In the genomic region with DNA sequence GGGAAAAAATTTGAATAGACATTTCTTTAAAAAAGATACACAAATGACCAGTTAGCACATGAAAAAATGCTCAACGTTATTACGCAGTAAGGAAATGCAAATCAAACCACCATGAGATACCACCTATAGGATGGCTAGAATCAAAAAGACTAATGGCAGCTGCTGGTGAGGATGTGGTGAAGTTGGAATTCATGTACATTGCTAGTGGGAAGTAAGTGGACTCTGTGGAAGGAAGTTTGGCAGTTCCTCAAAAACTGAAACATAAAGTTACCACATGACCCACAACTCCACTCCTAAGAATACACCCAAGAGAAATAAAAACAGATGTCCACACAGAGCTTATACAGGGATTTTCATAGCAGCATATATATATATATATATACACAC, we compare ENCODE assay signal across 13 cellular contexts. TPM values are rescaled to one million over a fixed set of nuclear protein-coding genes. Genes with fewer than 3 reads are reported as not detected.
DNase-seq lines count a peak whose midpoint lies in the region; ATAC-seq and TF ChIP-seq lines count a peak whose summit lies in the region.
"Had no signal": no experiment of that assay in that cellular context is flagged by ENCODE, and none has a peak within 500 bp of the region (broad histone marks: within the 10 kb centered on the region; RNA-seq: fewer than 3 reads in every experiment).

No MANE protein-coding gene starts in this region.

- H3K27ac ChIP-seq in vagina: peak overlapping the region; percentile 11
- H3K27ac ChIP-seq in aorta (ENCODE audit: low read depth in 1 of 2, low read length in 2 of 2): no peak overlapping the region
- H3K27ac ChIP-seq: esophagus muscularis mucosa had no signal

- TF ChIP-seq POLR2A in vagina (IDR thresholded peaks at IDR 0.05): no peak

- no peak overlapping the region for H3K4me3 Mint-ChIP-seq in activated naive CD8-positive, alpha-beta T cell
- no peak overlapping the region for H3K4me3 Mint-ChIP-seq in activated naive CD8-positive, alpha-beta T cell treated with anti-CD3 and anti-CD28 coated beads, Interleukin-2, amount 50 U/mL, for 24 hours

- intact Hi-C loops in vagina (cut with DNase I): no loop called here
- intact Hi-C loops in aorta (cut with DNase I): no loop called here

- H3K4me1 Mint-ChIP-seq in activated naive CD8-positive, alpha-beta T cell (ENCODE audit: low read depth): peaks cover 74% of the 10 kb centered on the region
- peaks cover 73% of the 10 kb centered on the region for H3K4me1 Mint-ChIP-seq in activated naive CD8-positive, alpha-beta T cell treated with anti-CD3 and anti-CD28 coated beads, Interleukin-2, amount 50 U/mL, for 24 hours

- peak overlapping the region; percentile 47 for H3K27ac Mint-ChIP-seq in activated naive CD8-positive, alpha-beta T cell
- no peak overlapping the region for H3K27ac Mint-ChIP-seq in activated naive CD8-positive, alpha-beta T cell treated with anti-CD3 and anti-CD28 coated beads, Interleukin-2, amount 50 U/mL, for 24 hours

- H3K4me3 ChIP-seq in fibroblast of mammary gland (ENCODE audit: control insufficient read depth, low read depth, low read length): no peak overlapping the region
- no peak overlapping the region for H3K4me3 ChIP-seq in vagina
- no peak overlapping the region for H3K4me3 ChIP-seq in aorta (ENCODE audit: low read length in 2 of 2)
- H3K4me3 ChIP-seq: esophagus muscularis mucosa, smooth muscle cell had no signal

- no peaks in the 10 kb centered on the region for H3K27me3 Mint-ChIP-seq in activated naive CD8-positive, alpha-beta T cell
- no peaks in the 10 kb centered on the region for H3K27me3 Mint-ChIP-seq in activated naive CD8-positive, alpha-beta T cell treated with anti-CD3 and anti-CD28 coated beads, Interleukin-2, amount 50 U/mL, for 24 hours
- H3K27me3 Mint-ChIP-seq: stimulated activated naive CD8-positive, alpha-beta T cell treated with anti-CD3 and anti-CD28 coated beads, Interleukin-15, amount 100 ng/mL, for 72 hours had no signal

- ATAC-seq in activated naive CD8-positive, alpha-beta T cell treated with anti-CD3 and anti-CD28 coated beads, Interleukin-2, amount 50 U/mL, for 24 hours: no peak
- no peak for ATAC-seq in aorta (ENCODE audit: low FRiP score)
- ATAC-seq: stimulated activated naive CD8-positive, alpha-beta T cell treated with anti-CD3 and anti-CD28 coated beads, Interleukin-15, amount 100 ng/mL, for 72 hours had no signal

- TF ChIP-seq CTCF in fibroblast of mammary gland (conservative IDR thresholded peaks at IDR 0.05; ENCODE audit: control insufficient read depth, insufficient read depth, low read depth, low read length) (no peak), vagina (IDR thresholded peaks at IDR 0.05) (no peak)

- no peaks in the 10 kb centered on the region for H3K36me3 ChIP-seq in vagina
- H3K36me3 ChIP-seq in aorta (ENCODE audit: control insufficient read depth in 1 of 2, insufficient read depth in 2 of 2, low read length in 1 of 2): no peaks in the 10 kb centered on the region
- H3K36me3 ChIP-seq: esophagus muscularis mucosa had no signal

- peaks cover 3% of the 10 kb centered on the region for H3K9me3 Mint-ChIP-seq in activated naive CD8-positive, alpha-beta T cell (ENCODE audit: low read depth)
- no peaks in the 10 kb centered on the region for H3K9me3 Mint-ChIP-seq in activated naive CD8-positive, alpha-beta T cell treated with anti-CD3 and anti-CD28 coated beads, Interleukin-2, amount 50 U/mL, for 24 hours
- H3K9me3 Mint-ChIP-seq: stimulated activated naive CD8-positive, alpha-beta T cell treated with anti-CD3 and anti-CD28 coated beads, Interleukin-15, amount 100 ng/mL, for 72 hours had no signal

- H3K27me3 ChIP-seq in vagina (no peaks in the 10 kb centered on the region), aorta (ENCODE audit: control insufficient read depth in 1 of 2, insufficient read depth in 2 of 2, low read length in 1 of 2) (no peaks in the 10 kb centered on the region)
- H3K27me3 ChIP-seq: esophagus muscularis mucosa had no signal

- DNase-seq in activated naive CD8-positive, alpha-beta T cell treated with anti-CD3 and anti-CD28 coated beads, Interleukin-2, amount 50 U/mL, for 24 hours: no peak
- DNase-seq in SIG-M5 (lab: John Stamatoyannopoulos, UW) (peak; percentile 60), fibroblast of mammary gland (ENCODE audit: low read depth) (peak; percentile 94), vagina (ENCODE audit: extremely low spot score in 2 of 2) (no peak), aorta (no peak), NCI-H2196 treated with DMSO at 0.1 percent for 48 hours (lab: John Stamatoyannopoulos, UW; ENCODE audit: unreplicated experiment) (no peak), iPS-NIHi7 (ENCODE audit: extremely low spot score) (no peak)
- DNase-seq: mammary epithelial cell; stimulated activated naive CD8-positive, alpha-beta T cell treated with anti-CD3 and anti-CD28 coated beads, Interleukin-15, amount 100 ng/mL, for 72 hours; T-helper 1 cell had no signal

- WGBS in aorta, 2 donors: 86 to 89% methylated on average over 2 of the region's 2 CpGs

- H3K9me3 ChIP-seq in vagina (no peaks in the 10 kb centered on the region), aorta (ENCODE audit: control insufficient read depth, low read length) (no peaks in the 10 kb centered on the region)
- H3K9me3 ChIP-seq: esophagus muscularis mucosa had no signal

- H3K36me3 Mint-ChIP-seq in activated naive CD8-positive, alpha-beta T cell: peaks cover 14% of the 10 kb centered on the region
- H3K36me3 Mint-ChIP-seq in activated naive CD8-positive, alpha-beta T cell treated with anti-CD3 and anti-CD28 coated beads, Interleukin-2, amount 50 U/mL, for 24 hours (ENCODE audit: low read depth): peaks cover 21% of the 10 kb centered on the region

- peaks cover 65% of the 10 kb centered on the region for H3K4me1 ChIP-seq in vagina
- peaks cover 0 to 2% of the 10 kb centered on the region in 2 donors for H3K4me1 ChIP-seq in aorta (ENCODE audit: control insufficient read depth in 1 of 2, insufficient read depth in 2 of 2, low read length in 2 of 2)

RNA-seq across cellular contexts. Expression of a gene that starts 51.2 kb away (rescaled TPM):
- total RNA-seq in vagina (33.6 TPM), aorta (10 to 100 TPM; 43.8 to 62.7 TPM)
- polyA plus RNA-seq in aorta: 1 to 10 TPM; 9.1 to 9.4 TPM

Comparison
In these comparisons a context has a peak if more than half of its experiments do, and no peak if none do; other contexts are left out.
1. DNase-seq: peak in SIG-M5 (single experiment) and fibroblast of mammary gland (single experiment); none in activated naive CD8-positive, alpha-beta T cell treated with anti-CD3 and anti-CD28 coated beads, Interleukin-2, amount 50 U/mL, for 24 hours (single experiment), vagina (0 of 2), aorta (0 of 2), NCI-H2196 treated with DMSO at 0.1 percent for 48 hours (single experiment) and iPS-NIHi7 (single experiment).